ENCODE assay signal across 19 cellular contexts in genomic region chr3:197363553-197364409, GRCh38.
A peak's percentile ranks its signal among the peaks of the same experiment; 100 is the strongest.
DNase-seq lines count a peak whose midpoint lies in the region; ATAC-seq and TF ChIP-seq lines count a peak whose summit lies in the region.
"Had no signal": no experiment of that assay in that cellular context is flagged by ENCODE, and none has a peak within 500 bp of the region (broad histone marks: within the 10 kb centered on the region; RNA-seq: fewer than 3 reads in every experiment).

No MANE protein-coding gene starts in this region.

- no peaks in the 10 kb centered on the region for H4K20me1 ChIP-seq in BLaER1

- TF ChIP-seq CTCF in endodermal cell (conservative IDR thresholded peaks at IDR 0.05) (no peak), GM10266 (IDR thresholded peaks at IDR 0.05; ENCODE audit: control insufficient read depth, insufficient read depth, low read depth, missing control alignments) (no peak)

- H3K36me3 Mint-ChIP-seq in endodermal cell (ENCODE audit: low read depth): peaks cover 13% of the 10 kb centered on the region

- peaks cover 7% of the 10 kb centered on the region; the same call in 1 of the 2 replicates for H3K36me3 ChIP-seq in BLaER1
- no peaks in the 10 kb centered on the region for H3K36me3 ChIP-seq in HUES64 (ENCODE audit: insufficient read depth, low read length)
- no peaks in the 10 kb centered on the region for H3K36me3 ChIP-seq in endodermal cell (ENCODE audit: control insufficient read depth, insufficient read depth, low read length)
- H3K36me3 ChIP-seq: gastroesophageal sphincter, left lung, thoracic aorta had no signal

- ATAC-seq in HG02885 (IDR thresholded peaks at IDR 0.05; ENCODE audit: poor library complexity, unreplicated experiment): no peak
- ATAC-seq: gastroesophageal sphincter; stimulated activated memory B cell treated with anti-CD40 and anti-IgM and Interleukin-4, amounts not matched to agents 10 μg/mL and 1 μg/mL and 100 μg/mL, for 72 hours had no signal

- 50% methylated on average over 14 of the region's 14 CpGs for WGBS in HUES64
- 66 to 70% methylated on average over 9 to 14 of the region's 14 CpGs for WGBS in endodermal cell (ENCODE audit: insufficient coverage in 1 of 2, insufficient read length in 1 of 2), 2 experiments

- no peak overlapping the region for H3K4me3 ChIP-seq in BLaER1
- no peak overlapping the region for H3K4me3 ChIP-seq in HUES64 (ENCODE audit: low read length)
- H3K4me3 ChIP-seq in endodermal cell (ENCODE audit: low read length): no peak overlapping the region
- H3K4me3 ChIP-seq: gastroesophageal sphincter, left lung, thoracic aorta had no signal

- H3K4me3 Mint-ChIP-seq in endodermal cell: no peak overlapping the region
- H3K4me3 Mint-ChIP-seq: activated CD4-positive, alpha-beta memory T cell treated with anti-CD3 and anti-CD28 coated beads, Interleukin-2, amount 10 ng/mL, durations not matched to agents 7 days and 5 days; stimulated activated memory B cell treated with anti-CD40 and anti-IgM and Interleukin-4, amounts not matched to agents 10 μg/mL and 1 μg/mL and 100 μg/mL, for 72 hours had no signal

- H3K27me3 Mint-ChIP-seq in endodermal cell (ENCODE audit: insufficient read depth): no peaks in the 10 kb centered on the region

- H3K27ac Mint-ChIP-seq in endodermal cell: peak overlapping the region; percentile 37
- H3K27ac Mint-ChIP-seq: activated CD4-positive, alpha-beta memory T cell treated with anti-CD3 and anti-CD28 coated beads, Interleukin-2, amount 10 ng/mL, durations not matched to agents 7 days and 5 days; stimulated activated memory B cell treated with anti-CD40 and anti-IgM and Interleukin-4, amounts not matched to agents 10 μg/mL and 1 μg/mL and 100 μg/mL, for 72 hours had no signal

- H3K9ac ChIP-seq in BLaER1 (no peak overlapping the region), HUES64 (ENCODE audit: low read depth, low read length) (no peak overlapping the region), endodermal cell (ENCODE audit: extremely low read depth, low read length, poor library complexity, severe bottlenecking) (no peak overlapping the region)

- H3K4me1 ChIP-seq in BLaER1 (peaks cover 22% of the 10 kb centered on the region), HUES64 (ENCODE audit: insufficient read depth, low read length) (peaks cover 48% of the 10 kb centered on the region; the same call in 1 of the 2 replicates), endodermal cell (ENCODE audit: control insufficient read depth, insufficient read depth, low read length) (peaks cover 16% of the 10 kb centered on the region)
- H3K4me1 ChIP-seq: left lung had no signal

- H3K9me3 ChIP-seq in BLaER1 (peaks cover 26% of the 10 kb centered on the region), HUES64 (ENCODE audit: insufficient read depth, low read depth, low read length) (peaks cover 27% of the 10 kb centered on the region), endodermal cell (ENCODE audit: control insufficient read depth, low read length) (peaks cover 31% of the 10 kb centered on the region)
- H3K9me3 ChIP-seq: thoracic aorta had no signal

- no peak for DNase-seq in endodermal cell
- peak; percentile 13 to 63 for DNase-seq in lung microvascular endothelial cell (ENCODE audit: low read depth in 2 of 2)
- DNase-seq in SHP77 treated with DMSO at 0.1 percent for 48 hours (lab: John Stamatoyannopoulos, UW): no peak
- DNase-seq in GM10266 (ENCODE audit: extremely low spot score): no peak
- DNase-seq in activated CD4-positive, alpha-beta T cell treated with anti-CD3 and anti-CD28 coated beads for 1 hour: no peak
- DNase-seq: activated CD4-positive, alpha-beta memory T cell treated with anti-CD3 and anti-CD28 coated beads, Interleukin-2, amount 10 ng/mL, durations not matched to agents 7 days and 5 days; activated CD4-positive, CD25-positive, alpha-beta regulatory T cell; activated naive CD4-positive, alpha-beta T cell; amniotic stem cell; erythroblast; left lung; NCI-H2081 treated with DMSO at 0.1 percent for 48 hours; retina had no signal

- peaks cover 28% of the 10 kb centered on the region for H3K9me3 Mint-ChIP-seq in endodermal cell

- H3K27ac ChIP-seq in BLaER1: no peak overlapping the region
- H3K27ac ChIP-seq in HUES64 (ENCODE audit: low read depth, low read length): peak overlapping the region; percentile 44
- no peak overlapping the region for H3K27ac ChIP-seq in endodermal cell (ENCODE audit: low read depth, low read length)
- H3K27ac ChIP-seq: gastroesophageal sphincter, left lung, thoracic aorta had no signal

- H3K4me1 Mint-ChIP-seq in endodermal cell: peaks cover 37% of the 10 kb centered on the region
- H3K4me1 Mint-ChIP-seq: activated CD4-positive, alpha-beta memory T cell treated with anti-CD3 and anti-CD28 coated beads, Interleukin-2, amount 10 ng/mL, durations not matched to agents 7 days and 5 days; stimulated activated memory B cell treated with anti-CD40 and anti-IgM and Interleukin-4, amounts not matched to agents 10 μg/mL and 1 μg/mL and 100 μg/mL, for 72 hours had no signal

- H3K27me3 ChIP-seq in BLaER1: no peaks in the 10 kb centered on the region
- H3K27me3 ChIP-seq in HUES64 (ENCODE audit: insufficient read depth, low read length): no peaks in the 10 kb centered on the region
- no peaks in the 10 kb centered on the region for H3K27me3 ChIP-seq in endodermal cell (ENCODE audit: control insufficient read depth, insufficient read depth, low read length, poor library complexity, severe bottlenecking)
- H3K27me3 ChIP-seq: gastroesophageal sphincter, left lung had no signal

- H3K4me2 ChIP-seq in BLaER1: peak overlapping the region; percentile 58

Comparison
In these comparisons a context has a peak if more than half of its experiments do, and no peak if none do; other contexts are left out.
1. DNase-seq: peak in lung microvascular endothelial cell (2 of 2); none in endodermal cell (single experiment), SHP77 treated with DMSO at 0.1 percent for 48 hours (single experiment), GM10266 (single experiment) and activated CD4-positive, alpha-beta T cell treated with anti-CD3 and anti-CD28 coated beads for 1 hour (single experiment).